ENCODE assay signal across 17 cellular contexts in genomic region chr13:84237181-84237580, GRCh38.
"Had no signal": no experiment of that assay in that cellular context is flagged by ENCODE, and none has a peak within 500 bp of the region (broad histone marks: within the 10 kb centered on the region; RNA-seq: fewer than 3 reads in every experiment).

No MANE protein-coding gene starts in this region.

- H3K9me3 ChIP-seq: lower lobe of right lung, neutrophil, right atrium auricular region, tibial nerve, uterus had no signal

- H3K4me1 ChIP-seq: lower lobe of right lung, right atrium auricular region, tibial nerve, uterus had no signal

- H3K27ac ChIP-seq: lower lobe of right lung, neutrophil, right atrium auricular region, tibial nerve, uterus had no signal

- H3K27me3 ChIP-seq: neutrophil, right atrium auricular region, tibial nerve, uterus had no signal

- DNase-seq: activated CD4-positive, alpha-beta T cell treated with anti-CD3 and anti-CD28 coated beads, Interleukin-2, amount 10 ng/mL, durations not matched to agents 7 days and 5 days; activated CD8-positive, alpha-beta memory T cell treated with anti-CD3 and anti-CD28 coated beads for 24 hours; activated naive CD8-positive, alpha-beta T cell treated with anti-CD3 and anti-CD28 coated beads for 36 hours; amygdala; effector memory CD8-positive, alpha-beta T cell; foreskin melanocyte; head of caudate nucleus; immature natural killer cell; left cardiac atrium; lower lobe of right lung; posterior cingulate gyrus; stimulated activated CD4-positive, alpha-beta T cell treated with anti-CD3 and anti-CD28 coated beads, Interleukin-4, amount 100 ng/mL, for 24 hours; stimulated activated naive CD4-positive, alpha-beta T cell; uterus had no signal

- H3K36me3 ChIP-seq: lower lobe of right lung, neutrophil, right atrium auricular region, tibial nerve, uterus had no signal

- ATAC-seq: effector memory CD8-positive, alpha-beta T cell; left cardiac atrium; lower lobe of right lung had no signal

- H3K4me3 ChIP-seq: lower lobe of right lung, right atrium auricular region, tibial nerve, uterus had no signal
